11 cellular contexts compared by ENCODE assay signal in the genomic region with DNA sequence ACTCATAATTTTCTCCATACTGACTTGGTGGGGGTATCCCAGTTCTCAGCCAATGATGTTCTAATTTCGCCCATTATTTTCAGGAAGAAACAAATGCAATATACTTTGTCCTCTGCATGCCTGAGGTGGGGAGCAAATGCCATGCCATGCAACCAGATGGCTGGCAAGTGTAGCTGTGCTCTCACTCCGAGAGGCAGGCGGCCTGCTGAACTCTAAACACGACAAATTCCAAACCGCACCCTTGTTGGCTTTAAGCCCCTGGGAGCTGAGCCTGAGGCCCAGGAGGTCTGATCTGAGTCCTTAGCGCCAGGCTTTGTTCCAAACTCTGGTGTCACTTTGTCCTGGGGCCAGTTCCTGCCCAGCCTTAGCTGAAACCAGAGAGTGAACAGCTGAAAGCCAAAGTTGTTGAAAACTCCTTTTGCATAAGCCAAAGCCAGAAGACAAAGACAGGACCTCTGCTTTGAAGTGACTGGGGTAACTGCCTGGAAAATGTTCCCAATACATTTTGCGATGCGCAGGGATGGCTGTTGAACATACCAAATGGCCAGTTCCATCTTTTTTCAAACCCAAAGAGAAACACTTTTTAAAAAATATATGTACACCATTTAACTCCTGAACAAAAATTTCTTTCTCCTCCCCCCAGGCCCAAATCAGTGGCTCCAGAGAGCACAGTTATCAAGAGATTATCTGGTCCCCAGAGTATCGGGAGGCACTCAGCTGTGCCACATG. TPM values are rescaled to one million over a fixed set of nuclear protein-coding genes. Genes with fewer than 3 reads are reported as not detected.
DNase-seq lines count a peak whose midpoint lies in the region; ATAC-seq, FAIRE-seq and TF ChIP-seq lines count a peak whose summit lies in the region.
"Had no signal": no experiment of that assay in that cellular context is flagged by ENCODE, and none has a peak within 500 bp of the region (broad histone marks: within the 10 kb centered on the region; RNA-seq: fewer than 3 reads in every experiment).

No MANE protein-coding gene starts in this region.

- no peaks in the 10 kb centered on the region for H3K9me3 Mint-ChIP-seq in activated CD8-positive, alpha-beta T cell treated with anti-CD3 and anti-CD28 coated beads for 36 hours
- H3K9me3 Mint-ChIP-seq: CD8-positive, alpha-beta T cell had no signal

- H3K36me3 ChIP-seq in ectodermal cell (ENCODE audit: control insufficient read depth, insufficient read depth, low read length) = peaks cover 13% of the 10 kb centered on the region

- H3K27ac ChIP-seq in A549 = peak overlapping the region; percentile 52 to 59; a peak in 4 of 6 replicates
- peak overlapping the region; percentile 51 for H3K27ac ChIP-seq in ectodermal cell (ENCODE audit: insufficient read depth, low read depth, low read length, poor library complexity, severe bottlenecking)
- H3K27ac ChIP-seq: SK-N-MC had no signal

- intact Hi-C loops in activated CD8-positive, alpha-beta T cell treated with anti-CD3 and anti-CD28 coated beads for 36 hours (cut with micrococcal nuclease) = no loop called here

- no peak overlapping the region for H3K4me3 ChIP-seq in A549
- no peak overlapping the region for H3K4me3 ChIP-seq in LNCaP clone FGC (ENCODE audit: low read depth, low read length)
- H3K4me3 ChIP-seq in ectodermal cell (ENCODE audit: insufficient read depth, low read depth, low read length) = no peak overlapping the region
- H3K4me3 ChIP-seq: SK-N-MC had no signal

- H3K4me2 ChIP-seq in A549 = peak overlapping the region; percentile 29; the same call in 2 of the 3 replicates

- H3K27me3 Mint-ChIP-seq in activated CD8-positive, alpha-beta T cell treated with anti-CD3 and anti-CD28 coated beads for 36 hours = no peaks in the 10 kb centered on the region

- whole genome bisulfite sequencing in A549 (ENCODE audit: missing lambda C conversion rate) = 70% methylated on average over 9 of the region's 9 CpGs
- 83 to 86% methylated on average over 9 of the region's 9 CpGs for WGBS in ectodermal cell, 2 experiments

- no peak for ATAC-seq in A549
- no peak for ATAC-seq in activated CD8-positive, alpha-beta T cell treated with anti-CD3 and anti-CD28 coated beads for 36 hours
- ATAC-seq in GM19455 (IDR thresholded peaks at IDR 0.05; ENCODE audit: unreplicated experiment) = no peak
- ATAC-seq: CD8-positive, alpha-beta T cell had no signal

- TF ChIP-seq POLR2A in A549 (IDR thresholded peaks at IDR 0.05; ENCODE audit: low read length) = no peak

- peaks cover 34% of the 10 kb centered on the region for H3K36me3 Mint-ChIP-seq in activated CD8-positive, alpha-beta T cell treated with anti-CD3 and anti-CD28 coated beads for 36 hours (ENCODE audit: low read depth)

- CTCF ChIA-PET in A549 (lab: Yijun Ruan, JAX) = interaction anchor here (1.2 to 2.1 kb wide), 5 partner anchors 8 to 423 kb away, joined by 3 to 8 read pairs (median 4); a partner anchor contains a TSS
- CTCF ChIA-PET in activated CD8-positive, alpha-beta T cell treated with anti-CD3 and anti-CD28 coated beads for 36 hours (lab: Charles Lee) = interaction anchor here (1.2 kb wide), 1 partner anchor 336 kb away, joined by 3 read pairs; no protein-coding TSS in a partner anchor

- H3K27ac Mint-ChIP-seq in activated CD8-positive, alpha-beta T cell treated with anti-CD3 and anti-CD28 coated beads for 36 hours = no peak overlapping the region
- H3K27ac Mint-ChIP-seq: CD8-positive, alpha-beta T cell had no signal

- peaks cover 16% of the 10 kb centered on the region for H3K4me1 Mint-ChIP-seq in activated CD8-positive, alpha-beta T cell treated with anti-CD3 and anti-CD28 coated beads for 36 hours (ENCODE audit: low read depth)

- H3K4me1 ChIP-seq in A549 (peaks cover 44% of the 10 kb centered on the region), ectodermal cell (ENCODE audit: control insufficient read depth, insufficient read depth, low read length) (peaks cover 13% of the 10 kb centered on the region)

- no peaks in the 10 kb centered on the region for H3K9me3 ChIP-seq in A549
- H3K9me3 ChIP-seq in ectodermal cell (ENCODE audit: control insufficient read depth, low read length) = no peaks in the 10 kb centered on the region

- no peak overlapping the region for H3K4me3 Mint-ChIP-seq in activated CD8-positive, alpha-beta T cell treated with anti-CD3 and anti-CD28 coated beads for 36 hours
- H3K4me3 Mint-ChIP-seq: CD8-positive, alpha-beta T cell had no signal

- no peak for TF ChIP-seq CTCF in A549 (IDR thresholded peaks at IDR 0.05)
- TF ChIP-seq CTCF in LNCaP clone FGC (IDR thresholded peaks at IDR 0.05; ENCODE audit: control insufficient read depth, extremely low read depth, insufficient read depth) = no peak
- no peak for TF ChIP-seq CTCF in activated CD8-positive, alpha-beta T cell treated with anti-CD3 and anti-CD28 coated beads for 36 hours (IDR thresholded peaks at IDR 0.05)

- TF ChIP-seq RAD21 in A549 (conservative IDR thresholded peaks at IDR 0.05 in 1 of 2, IDR thresholded peaks at IDR 0.05 in 1 of 2) = no peak

- no peak for TF ChIP-seq EP300 in A549 (IDR thresholded peaks at IDR 0.05)

- peak in 1 of 2 experiments; percentile 18 for DNase-seq in A549 (ENCODE audit: low read depth in 1 of 2, low spot score in 1 of 2)
- peak; percentile 87 for DNase-seq in LNCaP clone FGC (ENCODE audit: low read depth)
- peak; percentile 64 for DNase-seq in medulla oblongata (ENCODE audit: extremely low spot score)
- DNase-seq in activated CD8-positive, alpha-beta T cell treated with anti-CD3 and anti-CD28 coated beads for 36 hours = no peak
- DNase-seq in EL = no peak
- no peak for DNase-seq in stimulated activated CD8-positive, alpha-beta memory T cell treated with anti-CD3 and anti-CD28 coated beads, Interleukin-4, amount 100 ng/mL, for 48 hours
- DNase-seq: activated effector memory CD4-positive, alpha-beta T cell treated with Interleukin-2 at 50 U/mL for 16 hours; CD8-positive, alpha-beta T cell had no signal

- POLR2A ChIA-PET in A549 (lab: Yijun Ruan, JAX) = no interaction called here
- POLR2A ChIA-PET in activated CD8-positive, alpha-beta T cell treated with anti-CD3 and anti-CD28 coated beads for 36 hours (lab: Charles Lee) = no interaction called here

- no peaks in the 10 kb centered on the region for H3K27me3 ChIP-seq in ectodermal cell (ENCODE audit: control insufficient read depth, insufficient read depth, low read length, poor library complexity, severe bottlenecking)

- no peak for FAIRE-seq in A549 (lab: Jason Lieb, UNC)

TF ChIP-seq in A549, 52 proteins besides CTCF, POLR2A, EP300 and RAD21:
- no peak for TF ChIP-seq MAZ (IDR thresholded peaks at IDR 0.05; ENCODE audit: borderline replicate concordance, low read depth, low read length)
- TF ChIP-seq POLR2AphosphoS2 (conservative IDR thresholded peaks at IDR 0.05; ENCODE audit: low read length) = no peak
- no peak for TF ChIP-seq ZC3H11A (IDR thresholded peaks at IDR 0.05)
- TF ChIP-seq, protein P1, sequence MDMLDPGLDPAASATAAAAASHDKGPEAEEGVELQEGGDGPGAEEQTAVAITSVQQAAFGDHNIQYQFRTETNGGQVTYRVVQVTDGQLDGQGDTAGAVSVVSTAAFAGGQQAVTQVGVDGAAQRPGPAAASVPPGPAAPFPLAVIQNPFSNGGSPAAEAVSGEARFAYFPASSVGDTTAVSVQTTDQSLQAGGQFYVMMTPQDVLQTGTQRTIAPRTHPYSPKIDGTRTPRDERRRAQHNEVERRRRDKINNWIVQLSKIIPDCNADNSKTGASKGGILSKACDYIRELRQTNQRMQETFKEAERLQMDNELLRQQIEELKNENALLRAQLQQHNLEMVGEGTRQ (IDR thresholded peaks at IDR 0.05) = no peak
- TF ChIP-seq HOXB5 (CRISPR knock-in tag; IDR thresholded peaks at IDR 0.05) = no peak
- TF ChIP-seq KDM1A (IDR thresholded peaks at IDR 0.05; ENCODE audit: low read depth) = no peak
- TF ChIP-seq GATA3 (IDR thresholded peaks at IDR 0.05; ENCODE audit: borderline replicate concordance) = no peak
- TF ChIP-seq CBX2 (IDR thresholded peaks at IDR 0.05; ENCODE audit: borderline replicate concordance, low read depth) = no peak
- TF ChIP-seq ESRRA (IDR thresholded peaks at IDR 0.05; ENCODE audit: borderline replicate concordance, low read length) = no peak
- TF ChIP-seq PHF8 (IDR thresholded peaks at IDR 0.05; ENCODE audit: borderline replicate concordance, low read depth) = no peak
- no peak for TF ChIP-seq TFCP2L1 (CRISPR knock-in tag; IDR thresholded peaks at IDR 0.05)
- TF ChIP-seq BHLHE40 (IDR thresholded peaks at IDR 0.05; ENCODE audit: low read depth, low read length) = no peak
- no peak for TF ChIP-seq MYC (IDR thresholded peaks at IDR 0.05; ENCODE audit: borderline replicate concordance, low read length)
- TF ChIP-seq HEYL (CRISPR knock-in tag; IDR thresholded peaks at IDR 0.05) = no peak
- TF ChIP-seq FOSB (CRISPR knock-in tag; IDR thresholded peaks at IDR 0.05) = no peak
TF ChIP-seq in A549: peak in this region for 0.

RNA-seq across cellular contexts. Expression of a gene that starts 46.2 kb away (rescaled TPM):
- 27.9 and 30.6 TPM in 2 replicates for polyA plus RNA-seq in A549 (2011; rRNA removed)
- polyA plus RNA-seq in A549 (2012; cell fraction: cytosol; rRNA removed) = 19.5 and 23.1 TPM in 2 replicates
- 21.4 and 25.4 TPM in 2 replicates for polyA plus RNA-seq in A549 (2012; cell fraction: nucleus; rRNA removed)
- 19.6 to 20.6 TPM (median 20.0 TPM) in 3 replicates for polyA plus RNA-seq in A549 (2017; fragmentation: RNase III; extraction: RNeasy Plus Mini Kit Qiagen cat#74134 plus additional on column Dnase treatment)
- polyA minus RNA-seq in A549 (2011; rRNA and poly(A)+ RNA removed) = 39.8 and 40.6 TPM in 2 replicates
- 61.4 TPM for polyA plus RNA-seq in ectodermal cell (2013, experiment 1 of 4)
- polyA plus RNA-seq in ectodermal cell (2013, experiment 2 of 4) = 57.9 TPM
- 47.2 TPM for polyA plus RNA-seq in ectodermal cell (2013, experiment 3 of 4)
- polyA plus RNA-seq in ectodermal cell (2013, experiment 4 of 4) = 47.1 TPM
- total RNA-seq in activated CD8-positive, alpha-beta T cell treated with anti-CD3 and anti-CD28 coated beads for 36 hours = 10 to 100 TPM; 34.1 to 39.7 TPM

RNA-seq across cellular contexts. Expression of a gene that starts 46.5 kb away (rescaled TPM):
- 26.7 and 28.4 TPM in 2 replicates for polyA plus RNA-seq in A549 (2011; rRNA removed)
- 9.2 and 11.5 TPM in 2 replicates for polyA plus RNA-seq in A549 (2012; cell fraction: cytosol; rRNA removed)
- 14.9 and 28.4 TPM in 2 replicates for polyA plus RNA-seq in A549 (2012; cell fraction: nucleus; rRNA removed)
- polyA plus RNA-seq in A549 (2017; fragmentation: RNase III; extraction: RNeasy Plus Mini Kit Qiagen cat#74134 plus additional on column Dnase treatment) = 16.1 to 17.1 TPM (median 16.4 TPM) in 3 replicates
- 19.8 and 22.9 TPM in 2 replicates for polyA minus RNA-seq in A549 (2011; rRNA and poly(A)+ RNA removed)
- 26.7 TPM for polyA plus RNA-seq in ectodermal cell (2013, experiment 1 of 4)
- polyA plus RNA-seq in ectodermal cell (2013, experiment 2 of 4) = 31.9 TPM
- 23.0 TPM for polyA plus RNA-seq in ectodermal cell (2013, experiment 3 of 4)
- 25.2 TPM for polyA plus RNA-seq in ectodermal cell (2013, experiment 4 of 4)
- 10 to 100 TPM; 29.1 to 29.3 TPM for total RNA-seq in activated CD8-positive, alpha-beta T cell treated with anti-CD3 and anti-CD28 coated beads for 36 hours

Comparison
In these comparisons a context has a peak if more than half of its experiments do, and no peak if none do; other contexts are left out.
1. DNase-seq: peak in LNCaP clone FGC (single experiment) and medulla oblongata (single experiment); none in activated CD8-positive, alpha-beta T cell treated with anti-CD3 and anti-CD28 coated beads for 36 hours (single experiment), EL (single experiment) and stimulated activated CD8-positive, alpha-beta memory T cell treated with anti-CD3 and anti-CD28 coated beads, Interleukin-4, amount 100 ng/mL, for 48 hours (single experiment).